In genomic region chr16:86575095-86575685, GRCh38 we compare ENCODE assay signal across 11 cellular contexts. TPM values are rescaled to one million over a fixed set of nuclear protein-coding genes. Genes with fewer than 3 reads are reported as not detected.
DNase-seq lines count a peak whose midpoint lies in the region; ATAC-seq, FAIRE-seq and TF ChIP-seq lines count a peak whose summit lies in the region.
"Had no signal": no experiment of that assay in that cellular context is flagged by ENCODE, and none has a peak within 500 bp of the region (broad histone marks: within the 10 kb centered on the region; RNA-seq: fewer than 3 reads in every experiment).

No MANE protein-coding gene starts in this region.

- no peak for ATAC-seq in naive B cell (ENCODE audit: low read depth in 2 of 2)
- no peak for ATAC-seq in HG02642 (IDR thresholded peaks at IDR 0.05; ENCODE audit: poor library complexity, unreplicated experiment)
- ATAC-seq in GM19467 (IDR thresholded peaks at IDR 0.05; ENCODE audit: unreplicated experiment) = no peak

- H3K27ac Mint-ChIP-seq in naive B cell = no peak overlapping the region

- H3K9ac ChIP-seq in endothelial cell of umbilical vein (replicated peaks; ENCODE audit: extremely low read depth, insufficient read depth, low read length) = peak overlapping the region; percentile 82

- intact Hi-C loops in endothelial cell of umbilical vein (cut with micrococcal nuclease) = loop anchor here (1.0 kb wide), 2 partner anchors 186 to 299 kb away; no protein-coding TSS in a partner anchor
- intact Hi-C loops in lower leg skin (cut with DNase I; ENCODE audit: low total_unique reads) = no loop called here

- H3K27ac ChIP-seq in AG04450 (ENCODE audit: low read depth, low read length) = peak overlapping the region; percentile 100
- peak overlapping the region; percentile 82 for H3K27ac ChIP-seq in endothelial cell of umbilical vein (ENCODE audit: insufficient read depth, low read depth, low read length)
- H3K27ac ChIP-seq: C4-2B had no signal

- H3K36me3 ChIP-seq in MG63 (peaks cover 40% of the 10 kb centered on the region), endothelial cell of umbilical vein (ENCODE audit: control insufficient read depth in 2 of 2, extremely low read depth in 1 of 2, insufficient read depth in 2 of 2, low read length in 2 of 2) (peaks cover 0 to 10% of the 10 kb centered on the region in 2 experiments)
- H3K36me3 ChIP-seq: adrenal gland, sigmoid colon had no signal

- H3K9me3 ChIP-seq in AG04450 (ENCODE audit: control insufficient read depth, insufficient read depth, low read length) = no peaks in the 10 kb centered on the region; the same call in 1 of the 2 replicates
- H3K9me3 ChIP-seq in MG63 = no peaks in the 10 kb centered on the region
- no peaks in the 10 kb centered on the region for H3K9me3 ChIP-seq in endothelial cell of umbilical vein (replicated peaks; ENCODE audit: control insufficient read depth, insufficient read depth, low read length)
- H3K9me3 ChIP-seq: adrenal gland, sigmoid colon had no signal

- peak overlapping the region; percentile 84 for H3K4me2 ChIP-seq in endothelial cell of umbilical vein (ENCODE audit: insufficient read depth, low read length)

- TF ChIP-seq CTCF in AG04450 (IDR thresholded peaks at IDR 0.05; ENCODE audit: low read depth, low read length) (no peak), endothelial cell of umbilical vein (IDR thresholded peaks at IDR 0.05; ENCODE audit: extremely low read depth in 1 of 2, insufficient read depth in 1 of 2, low read depth in 1 of 2, low read length in 2 of 2) (no peak), lower leg skin (IDR thresholded peaks at IDR 0.05) (no peak)

- peaks cover 0 to 4% (median 0%) of the 10 kb centered on the region in 7 donors for H3K9me3 Mint-ChIP-seq in naive B cell

- CTCF ChIA-PET in AG04450 (lab: Charles Lee) = interaction anchor here (0.7 to 2.1 kb wide), 5 partner anchors 11 to 503 kb away, joined by 3 to 15 read pairs (median 3); no protein-coding TSS in a partner anchor
- CTCF ChIA-PET in endothelial cell of umbilical vein (lab: Charles Lee) = interaction anchor here (0.7 to 3.1 kb wide), 21 partner anchors 10 to 703 kb away, joined by 3 to 36 read pairs (median 6); no protein-coding TSS in a partner anchor

- dilution Hi-C loops in endothelial cell of umbilical vein (cut with MboI; ENCODE audit: extremely low pct_ligation_motif_present, low sequenced_read_pairs) = no loop called here

- H3K27me3 Mint-ChIP-seq in naive B cell = peaks cover 78 to 96% (median 86%) of the 10 kb centered on the region in 3 donors

- H3K4me3 ChIP-seq in AG04450 (ENCODE audit: low read depth, low read length) = peak overlapping the region; percentile 76
- peak overlapping the region; percentile 34 for H3K4me3 ChIP-seq in MG63
- H3K4me3 ChIP-seq in endothelial cell of umbilical vein (replicated peaks in 1 of 3; ENCODE audit: insufficient read depth in 1 of 3, low read depth in 1 of 3, low read length in 3 of 3) = peak overlapping the region in 2 of 3 experiments; percentile 20 to 29
- no peak overlapping the region for H3K4me3 ChIP-seq in lower leg skin (ENCODE audit: low read depth, poor library complexity, severe bottlenecking)

- H3K79me2 ChIP-seq in endothelial cell of umbilical vein (ENCODE audit: control insufficient read depth, insufficient read depth, low read length) = peaks cover 73% of the 10 kb centered on the region

- no peaks in the 10 kb centered on the region for H3K36me3 Mint-ChIP-seq in naive B cell

- 45 to 50% methylated on average over 17 of the region's 17 CpGs for WGBS in lower leg skin, 2 donors

- peak overlapping the region in 5 of 8 donors; percentile 49 to 94 (median 74) for H3K4me3 Mint-ChIP-seq in naive B cell

- peaks cover 16 to 27% (median 19%) of the 10 kb centered on the region in 3 donors for H3K4me1 Mint-ChIP-seq in naive B cell

- FAIRE-seq in endothelial cell of umbilical vein (lab: Jason Lieb, UNC) = peak; percentile 77

- TF ChIP-seq POLR2A in endothelial cell of umbilical vein (IDR thresholded peaks at IDR 0.05; ENCODE audit: low read depth, low read length) = no peak
- TF ChIP-seq POLR2A in lower leg skin (IDR thresholded peaks at IDR 0.05) = no peak

- POLR2A ChIA-PET in AG04450 (lab: Yijun Ruan, JAX) = interaction anchor here (0.7 to 1.5 kb wide), 5 partner anchors 10 to 557 kb away, joined by 3 to 10 read pairs (median 7); no protein-coding TSS in a partner anchor
- POLR2A ChIA-PET in endothelial cell of umbilical vein (lab: Charles Lee) = interaction anchor here (0.6 to 1.1 kb wide), 3 partner anchors 15 to 259 kb away, joined by 3 to 8 read pairs (median 6); no protein-coding TSS in a partner anchor

- H4K20me1 ChIP-seq in endothelial cell of umbilical vein (replicated peaks; ENCODE audit: control insufficient read depth, extremely low read depth, insufficient read depth, low read length) = no peaks in the 10 kb centered on the region

- H2AFZ ChIP-seq in endothelial cell of umbilical vein (ENCODE audit: low read depth, low read length) = peak overlapping the region; percentile 10

- peaks cover 56% of the 10 kb centered on the region for H3K4me1 ChIP-seq in endothelial cell of umbilical vein (ENCODE audit: control insufficient read depth, extremely low read depth, insufficient read depth, low read length)
- H3K4me1 ChIP-seq: adrenal gland had no signal

- DNase-seq in AG04450 (ENCODE audit: low read depth, low spot score) (no peak), MG63 (no peak), endothelial cell of umbilical vein (ENCODE audit: low read depth, low spot score) (no peak), naive B cell (no peak), inferior parietal cortex (ENCODE audit: extremely low spot score) (no peak), lower leg skin (ENCODE audit: low spot score in 2 of 2) (no peak)
- DNase-seq: sigmoid colon had no signal

- no peaks in the 10 kb centered on the region for H3K27me3 ChIP-seq in AG04450 (ENCODE audit: control insufficient read depth, insufficient read depth, low read length)
- no peaks in the 10 kb centered on the region for H3K27me3 ChIP-seq in MG63
- no peaks in the 10 kb centered on the region for H3K27me3 ChIP-seq in endothelial cell of umbilical vein (ENCODE audit: control insufficient read depth in 2 of 2, insufficient read depth in 2 of 2, low read length in 2 of 2)

- no peaks in the 10 kb centered on the region for H3K9me1 ChIP-seq in endothelial cell of umbilical vein (replicated peaks; ENCODE audit: control insufficient read depth, extremely low read depth, insufficient read depth, low read length)

- BruUV-seq in endothelial cell of umbilical vein (replicated peaks; lab: Mats Ljungman, UMichigan) = no TSS peak

TF ChIP-seq in endothelial cell of umbilical vein, 7 proteins besides CTCF, POLR2A, EP300 and RAD21 (continues in another document):
- TF ChIP-seq POLR2AphosphoS5 (IDR thresholded peaks at IDR 0.05; ENCODE audit: insufficient read depth, low read depth, low read length) = no peak
- TF ChIP-seq EZH2 (IDR thresholded peaks at IDR 0.05; ENCODE audit: borderline replicate concordance, low read depth, low read length, severe bottlenecking) = no peak
- TF ChIP-seq JUN (IDR thresholded peaks at IDR 0.05; ENCODE audit: borderline replicate concordance, insufficient read depth, insufficient read length, low read depth) = no peak

RNA-seq across cellular contexts. Expression of gene FOXL1, which starts 3.2 kb away (rescaled TPM):
- polyA plus RNA-seq in AG04450 (2011; rRNA removed) = 41.1 and 41.9 TPM in 2 replicates
- polyA minus RNA-seq in AG04450 (2011; rRNA and poly(A)+ RNA removed) = 29.7 and 30.4 TPM in 2 replicates
- total RNA-seq in MG63 (2014; rRNA removed; shearing (Covaris generic); ENCODE audit: low replicate concordance) = not detected in 2 replicates
- total RNA-seq in endothelial cell of umbilical vein = 3.8 and 4.2 TPM in 2 replicates
- polyA plus RNA-seq in endothelial cell of umbilical vein = 2.8 and 3.2 TPM in 2 replicates
- 1.0 and 1.5 TPM in 2 replicates for polyA plus RNA-seq in endothelial cell of umbilical vein (2011; cell fraction: cytosol; rRNA removed)
- polyA plus RNA-seq in endothelial cell of umbilical vein (2011; cell fraction: nucleus; rRNA removed) = 1.8 and 3.0 TPM in 2 replicates
- polyA plus RNA-seq in endothelial cell of umbilical vein (2012) = 1.1 and 1.4 TPM in 2 replicates
- polyA minus RNA-seq in endothelial cell of umbilical vein = 0.78 and 0.98 TPM in 2 replicates
- polyA minus RNA-seq in endothelial cell of umbilical vein (2011; cell fraction: cytosol; rRNA and poly(A)+ RNA removed) = 2.5 TPM
- 1.9 and 4.6 TPM in 2 replicates for polyA minus RNA-seq in endothelial cell of umbilical vein (2011; cell fraction: nucleus; rRNA and poly(A)+ RNA removed)
- not detected for polyA plus RNA-seq in naive B cell (ENCODE audit: low read depth in 6 of 6)
- under 1 TPM in 2 of 4 donors, not detected in 2; 0.23 to 0.49 TPM for total RNA-seq in lower leg skin

RNA-seq across cellular contexts. Expression of gene FOXC2, which starts 8.6 kb away (rescaled TPM):
- 0.79 and 1.6 TPM in 2 replicates for polyA plus RNA-seq in AG04450 (2011; rRNA removed)
- polyA minus RNA-seq in AG04450 (2011; rRNA and poly(A)+ RNA removed) = 1.1 and 2.0 TPM in 2 replicates
- 4.6 and 7.1 TPM in 2 replicates for total RNA-seq in MG63 (2014; rRNA removed; shearing (Covaris generic); ENCODE audit: low replicate concordance)
- 44.0 and 47.0 TPM in 2 replicates for total RNA-seq in endothelial cell of umbilical vein
- polyA plus RNA-seq in endothelial cell of umbilical vein = 7.2 and 7.7 TPM in 2 replicates
- polyA plus RNA-seq in endothelial cell of umbilical vein (2011; cell fraction: cytosol; rRNA removed) = 7.2 and 7.9 TPM in 2 replicates
- polyA plus RNA-seq in endothelial cell of umbilical vein (2011; cell fraction: nucleus; rRNA removed) = 8.5 and 9.7 TPM in 2 replicates
- 54.1 and 60.0 TPM in 2 replicates for polyA plus RNA-seq in endothelial cell of umbilical vein (2012)
- 3.8 and 6.0 TPM in 2 replicates for polyA minus RNA-seq in endothelial cell of umbilical vein
- 3.3 TPM for polyA minus RNA-seq in endothelial cell of umbilical vein (2011; cell fraction: cytosol; rRNA and poly(A)+ RNA removed)
- polyA minus RNA-seq in endothelial cell of umbilical vein (2011; cell fraction: nucleus; rRNA and poly(A)+ RNA removed) = 9.2 and 14.3 TPM in 2 replicates
- polyA plus RNA-seq in naive B cell (ENCODE audit: low read depth in 6 of 6) = not detected
- total RNA-seq in lower leg skin = under 1 TPM in 3 of 4 donors, not detected in 1; 0.16 to 0.32 (median 0.17) TPM

RNA-seq across cellular contexts. Expression of gene MTHFSD, which starts 20.2 kb away (rescaled TPM):
- polyA plus RNA-seq in AG04450 (2011; rRNA removed) (15.6 and 16.7 TPM in 2 replicates), endothelial cell of umbilical vein (16.7 and 17.8 TPM in 2 replicates), naive B cell (ENCODE audit: low read depth in 6 of 6) (10 to 100 TPM in 5 of 6 donors, 1 to 10 TPM in 1; 5.6 to 18.6 (median 16.6) TPM)
- polyA minus RNA-seq in AG04450 (2011; rRNA and poly(A)+ RNA removed) = 22.9 and 23.5 TPM in 2 replicates
- total RNA-seq in MG63 (2014; rRNA removed; shearing (Covaris generic); ENCODE audit: low replicate concordance) = 40.8 and 43.8 TPM in 2 replicates
- total RNA-seq in endothelial cell of umbilical vein (21.1 and 23.2 TPM in 2 replicates), lower leg skin (10 to 100 TPM; 14.5 to 34.8 (median 25.5) TPM)
- 6.9 and 9.6 TPM in 2 replicates for polyA plus RNA-seq in endothelial cell of umbilical vein (2011; cell fraction: cytosol; rRNA removed)
- 67.5 and 76.2 TPM in 2 replicates for polyA plus RNA-seq in endothelial cell of umbilical vein (2011; cell fraction: nucleus; rRNA removed)
- 17.6 and 21.9 TPM in 2 replicates for polyA plus RNA-seq in endothelial cell of umbilical vein (2012)
- polyA minus RNA-seq in endothelial cell of umbilical vein = 20.2 and 21.4 TPM in 2 replicates
- 7.2 TPM for polyA minus RNA-seq in endothelial cell of umbilical vein (2011; cell fraction: cytosol; rRNA and poly(A)+ RNA removed)
- polyA minus RNA-seq in endothelial cell of umbilical vein (2011; cell fraction: nucleus; rRNA and poly(A)+ RNA removed) = 27.4 and 36.6 TPM in 2 replicates
